ENCODE assay signal across 20 cellular contexts in genomic region chr18:10367846-10368245, GRCh38.
DNase-seq lines count a peak whose midpoint lies in the region; ATAC-seq and TF ChIP-seq lines count a peak whose summit lies in the region.
"Had no signal": no experiment of that assay in that cellular context is flagged by ENCODE, and none has a peak within 500 bp of the region (broad histone marks: within the 10 kb centered on the region; RNA-seq: fewer than 3 reads in every experiment).

No MANE protein-coding gene starts in this region.

- no peak for TF ChIP-seq RAD21 in IMR-90 (IDR thresholded peaks at IDR 0.05; ENCODE audit: low read length)

- no peak overlapping the region for H2AK9ac ChIP-seq in IMR-90 (replicated peaks; ENCODE audit: low read depth, low read length, poor library complexity)

- dilution Hi-C loops in IMR-90 (cut with HindIII; ENCODE audit: low sequenced_read_pairs, unreplicated experiment): no loop called here

- no peak overlapping the region for H3K4me2 ChIP-seq in IMR-90 (ENCODE audit: low read depth, low read length)
- H3K4me2 ChIP-seq: GM23338 had no signal

- intact Hi-C loops in IMR-90 (cut with micrococcal nuclease): no loop called here
- intact Hi-C loops in left lung (cut with DNase I): no loop called here
- intact Hi-C loops in left cardiac atrium (cut with DNase I): no loop called here

- peak overlapping the region; percentile 36 for H2BK120ac ChIP-seq in IMR-90 (ENCODE audit: low read depth, low read length)

- no peaks in the 10 kb centered on the region for H3K36me3 ChIP-seq in IMR-90 (ENCODE audit: control insufficient read depth, insufficient read depth, low read length)
- H3K36me3 ChIP-seq in left lung: no peaks in the 10 kb centered on the region
- H3K36me3 ChIP-seq: BE2C had no signal

- no peak overlapping the region for H2BK15ac ChIP-seq in IMR-90 (ENCODE audit: low read depth, low read length)

- H3K9me3 ChIP-seq in IMR-90 (ENCODE audit: control insufficient read depth, insufficient read depth, low read length) (peaks cover 5% of the 10 kb centered on the region; the same call in 1 of the 2 replicates), left lung (peaks cover 0 to 17% of the 10 kb centered on the region in 2 donors)
- H3K9me3 ChIP-seq: BE2C had no signal

- DNase-seq in ELR (ENCODE audit: low read depth) (peak; percentile 2), IMR-90 (no peak), left lung (no peak), left cardiac atrium (no peak)
- DNase-seq: ACHN; BE2C; C1 segment of cervical spinal cord; Calu3; CD4-positive, alpha-beta memory T cell; DMS53; DND-41; EL; HCEC 1CT; KG1 had no signal

- peak overlapping the region; percentile 44 for H3K4ac ChIP-seq in IMR-90 (ENCODE audit: low read depth, low read length)

- no peak overlapping the region for H2AFZ ChIP-seq in IMR-90 (replicated peaks; ENCODE audit: low read length, poor library complexity)
- H2AFZ ChIP-seq: GM23338 had no signal

- 0 out of 2 replicates have a peak overlapping the region, but pooled peaks have one; percentile 26 for H2AK5ac ChIP-seq in IMR-90 (ENCODE audit: low read depth, low read length)

- in situ Hi-C loops in IMR-90 (cut with MboI; ENCODE audit: low sequenced_read_pairs): no loop called here

- CTCF ChIA-PET in IMR-90 (lab: Yijun Ruan, JAX): no interaction called here

- no peak overlapping the region for H3K27ac ChIP-seq in IMR-90 (ENCODE audit: insufficient read depth, low read length)
- no peak overlapping the region for H3K27ac ChIP-seq in left lung
- H3K27ac ChIP-seq: HL-60 had no signal

- H4K5ac ChIP-seq in IMR-90 (ENCODE audit: low read depth, low read length): no peak overlapping the region

- no peaks in the 10 kb centered on the region for H3K27me3 ChIP-seq in IMR-90 (ENCODE audit: control insufficient read depth, insufficient read depth, low read length)
- no peaks in the 10 kb centered on the region for H3K27me3 ChIP-seq in left lung

- no peak for ATAC-seq in IMR-90 (ENCODE audit: low read depth)
- peak; percentile 26 for ATAC-seq in left lung
- ATAC-seq in HG03135 (IDR thresholded peaks at IDR 0.05; ENCODE audit: unreplicated experiment): no peak
- ATAC-seq in left cardiac atrium: no peak
- no peak for ATAC-seq in activated CD4-positive, CD25-positive, alpha-beta regulatory T cell treated with anti-CD3 and anti-CD28 coated beads, Interleukin-2, amount 50 U/mL, for 24 hours
- no peak for ATAC-seq in GM18498 (IDR thresholded peaks at IDR 0.05; ENCODE audit: unreplicated experiment)
- ATAC-seq: GM23338, HepG2 had no signal

- no peak overlapping the region for H3K23ac ChIP-seq in IMR-90 (ENCODE audit: low read depth, low read length)

- BruUV-seq in IMR-90 (replicated peaks; lab: Mats Ljungman, UMichigan): no TSS peak

- H3K56ac ChIP-seq in IMR-90 (ENCODE audit: extremely low read depth, insufficient read depth, low read length): no peak overlapping the region

- 0 out of 2 replicates have a peak, but pooled peaks cover 5% of the 10 kb centered on the region for H3K9me1 ChIP-seq in IMR-90 (ENCODE audit: insufficient read depth, low read length)

- H3K4me1 ChIP-seq in IMR-90 (ENCODE audit: control insufficient read depth, insufficient read depth, low read length) (peaks cover 10% of the 10 kb centered on the region), left lung (no peaks in the 10 kb centered on the region)
- H3K4me1 ChIP-seq: BE2C had no signal

- H3K18ac ChIP-seq in IMR-90 (ENCODE audit: low read depth, low read length): no peak overlapping the region; the same call in 1 of the 2 replicates

- H4K91ac ChIP-seq in IMR-90 (ENCODE audit: insufficient read depth, low read depth, low read length): peak overlapping the region; percentile 23; the same call in 1 of the 2 replicates

- no peak overlapping the region for H3K4me3 ChIP-seq in IMR-90 (ENCODE audit: insufficient read depth, low read depth, low read length)
- no peak overlapping the region for H3K4me3 ChIP-seq in left lung
- H3K4me3 ChIP-seq: GM23338 had no signal

- POLR2A ChIA-PET in IMR-90 (lab: Charles Lee; ENCODE audit: unreplicated experiment): no interaction called here

- H4K20me1 ChIP-seq in IMR-90 (ENCODE audit: insufficient read depth, low read length): no peaks in the 10 kb centered on the region

- no peak overlapping the region for H3K9ac ChIP-seq in IMR-90 (ENCODE audit: low read depth, low read length)

- no peak for TF ChIP-seq POLR2A in IMR-90 (IDR thresholded peaks at IDR 0.05; ENCODE audit: low read depth, low read length)

- H3K79me1 ChIP-seq in IMR-90 (ENCODE audit: low read depth in 1 of 2, low read length in 2 of 2): no peaks in the 10 kb centered on the region

- no peak overlapping the region; a peak in 1 of 4 replicates for H4K8ac ChIP-seq in IMR-90 (ENCODE audit: low read depth in 2 of 2, low read length in 2 of 2)

- 100% methylated on average over 1 of the region's 3 CpGs; no CpG with 5 or more reads in 1 of the 2 experiments for WGBS in IMR-90 (ENCODE audit: extremely low coverage in 2 of 2, insufficient read length in 1 of 2), 2 experiments

- H2BK5ac ChIP-seq in IMR-90 (ENCODE audit: low read depth, low read length, poor library complexity, severe bottlenecking): no peak overlapping the region

- H2BK20ac ChIP-seq in IMR-90 (ENCODE audit: low read depth, low read length): peak overlapping the region; percentile 39; the same call in 1 of the 2 replicates

- H3K14ac ChIP-seq in IMR-90 (replicated peaks; ENCODE audit: low read depth, low read length): peak overlapping the region; percentile 62; the same call in 1 of the 2 replicates

- TF ChIP-seq CTCF in IMR-90 (conservative IDR thresholded peaks at IDR 0.05; ENCODE audit: low read depth, low read length): no peak
- TF ChIP-seq CTCF in left lung (IDR thresholded peaks at IDR 0.05): no peak

TF ChIP-seq in IMR-90, 13 proteins besides CTCF, POLR2A, EP300 and RAD21:
- TF ChIP-seq RFX5 (IDR thresholded peaks at IDR 0.05; ENCODE audit: low read depth, low read length) (no peak), SMC3 (IDR thresholded peaks at IDR 0.05; ENCODE audit: low read depth, low read length) (no peak), NFE2L2 (IDR thresholded peaks at IDR 0.05; ENCODE audit: low read depth, low read length) (no peak), BHLHE40 (IDR thresholded peaks at IDR 0.05; ENCODE audit: low read depth, low read length) (no peak), RCOR1 (IDR thresholded peaks at IDR 0.05; ENCODE audit: insufficient replicate concordance, low read length) (no peak), MXI1 (IDR thresholded peaks at IDR 0.05; ENCODE audit: borderline replicate concordance, low read depth, low read length) (no peak), ELK1 (IDR thresholded peaks at IDR 0.05; ENCODE audit: borderline replicate concordance, low read depth, low read length) (no peak), CHD1 (IDR thresholded peaks at IDR 0.05; ENCODE audit: low read depth, low read length) (no peak), CEBPB (IDR thresholded peaks at IDR 0.05; ENCODE audit: low read depth, low read length) (no peak), MAZ (IDR thresholded peaks at IDR 0.05; ENCODE audit: borderline replicate concordance, low read depth, low read length) (no peak), MAFK (IDR thresholded peaks at IDR 0.05; ENCODE audit: low read depth, low read length) (no peak), FOS (IDR thresholded peaks at IDR 0.05; ENCODE audit: low read depth, low read length) (no peak)
- TF ChIP-seq, protein P1, sequence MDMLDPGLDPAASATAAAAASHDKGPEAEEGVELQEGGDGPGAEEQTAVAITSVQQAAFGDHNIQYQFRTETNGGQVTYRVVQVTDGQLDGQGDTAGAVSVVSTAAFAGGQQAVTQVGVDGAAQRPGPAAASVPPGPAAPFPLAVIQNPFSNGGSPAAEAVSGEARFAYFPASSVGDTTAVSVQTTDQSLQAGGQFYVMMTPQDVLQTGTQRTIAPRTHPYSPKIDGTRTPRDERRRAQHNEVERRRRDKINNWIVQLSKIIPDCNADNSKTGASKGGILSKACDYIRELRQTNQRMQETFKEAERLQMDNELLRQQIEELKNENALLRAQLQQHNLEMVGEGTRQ (IDR thresholded peaks at IDR 0.05; ENCODE audit: low read depth, low read length): no peak
TF ChIP-seq in IMR-90: peak in this region for 0.
